Comparison of ENCODE assay signal across 30 cellular contexts in the genomic region with DNA sequence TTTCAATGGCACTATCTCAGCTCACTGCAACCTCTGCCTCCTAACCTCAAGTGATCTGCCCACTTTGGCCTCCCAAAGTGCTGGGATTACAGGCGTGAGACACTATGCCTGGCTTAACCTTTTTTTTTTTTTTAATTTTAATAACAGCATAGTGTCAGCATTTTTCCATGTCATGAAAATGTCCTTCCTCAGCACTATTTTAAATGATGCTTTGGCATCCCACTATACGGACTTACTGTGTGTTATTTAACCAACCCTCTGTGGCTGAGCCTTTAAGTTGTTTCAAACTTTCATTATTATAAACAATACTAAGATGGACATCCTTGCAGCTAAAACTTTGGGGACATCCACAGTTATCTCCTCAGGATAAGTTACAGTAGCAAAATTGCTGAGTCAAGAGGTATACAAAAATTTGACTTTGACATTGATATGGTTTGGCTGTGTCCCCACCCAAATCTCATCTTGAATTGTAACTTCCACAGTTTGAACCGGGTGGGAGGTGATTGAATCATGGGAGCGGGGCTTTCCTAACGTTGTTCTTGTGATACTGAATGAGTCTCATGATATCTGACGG.
"Had no signal": no experiment of that assay in that cellular context is flagged by ENCODE, and none has a peak within 500 bp of the region (broad histone marks: within the 10 kb centered on the region; RNA-seq: fewer than 3 reads in every experiment).

No MANE protein-coding gene starts in this region.

- H3K36me3 Mint-ChIP-seq: T-cell had no signal

- H3K9me3 ChIP-seq: Peyer's patch, SJCRH30 had no signal

- H3K27me3 Mint-ChIP-seq: T-helper 17 cell had no signal

- H3K27me3 ChIP-seq: Peyer's patch, SJCRH30 had no signal

- H3K27ac Mint-ChIP-seq: T-cell, T-helper 17 cell had no signal

- ATAC-seq: PC-3, SK-N-SH treated with all-trans-retinoic acid at 6 μM for 48 hours, T-cell, T-helper 17 cell had no signal

- H3K9me3 Mint-ChIP-seq: T-cell had no signal

- H3K36me3 ChIP-seq: Peyer's patch, SJCRH30 had no signal

- H3K4me3 ChIP-seq: Peyer's patch, SJCRH30, SK-N-MC had no signal

- H3K4me1 ChIP-seq: Peyer's patch, SJCRH30 had no signal

- H3K27ac ChIP-seq: Peyer's patch, SJCRH30, SK-N-MC had no signal

- DNase-seq: MM.1S, MV-4-11, NCI-H1092, NCI-H1105, NCI-H1417 treated with DMSO at 0.1 percent for 48 hours, NCI-H1436 treated with DMSO at 0.1 percent for 48 hours, NCI-H1694 treated with DMSO at 0.1 percent for 48 hours, NCI-H187 treated with DMSO at 0.1 percent for 48 hours, NCI-H2029, NCI-H2081, NCI-H2171, NCI-H226, NCI-H446 treated with DMSO at 0.1 percent for 48 hours, NCI-H510A, NCI-H524, NCI-H526, NCI-H69, NCI-H748 treated with DMSO at 0.1 percent for 48 hours, NCI-H82, OCI-M1, PC-3, Peyer's patch, Right ventricle myocardium superior, RPMI8226, SHP77 treated with DMSO at 0.1 percent for 48 hours, SJCRH30, T-cell, T-helper 17 cell had no signal

- H3K4me3 Mint-ChIP-seq: T-cell, T-helper 17 cell had no signal
